In the genomic region with DNA sequence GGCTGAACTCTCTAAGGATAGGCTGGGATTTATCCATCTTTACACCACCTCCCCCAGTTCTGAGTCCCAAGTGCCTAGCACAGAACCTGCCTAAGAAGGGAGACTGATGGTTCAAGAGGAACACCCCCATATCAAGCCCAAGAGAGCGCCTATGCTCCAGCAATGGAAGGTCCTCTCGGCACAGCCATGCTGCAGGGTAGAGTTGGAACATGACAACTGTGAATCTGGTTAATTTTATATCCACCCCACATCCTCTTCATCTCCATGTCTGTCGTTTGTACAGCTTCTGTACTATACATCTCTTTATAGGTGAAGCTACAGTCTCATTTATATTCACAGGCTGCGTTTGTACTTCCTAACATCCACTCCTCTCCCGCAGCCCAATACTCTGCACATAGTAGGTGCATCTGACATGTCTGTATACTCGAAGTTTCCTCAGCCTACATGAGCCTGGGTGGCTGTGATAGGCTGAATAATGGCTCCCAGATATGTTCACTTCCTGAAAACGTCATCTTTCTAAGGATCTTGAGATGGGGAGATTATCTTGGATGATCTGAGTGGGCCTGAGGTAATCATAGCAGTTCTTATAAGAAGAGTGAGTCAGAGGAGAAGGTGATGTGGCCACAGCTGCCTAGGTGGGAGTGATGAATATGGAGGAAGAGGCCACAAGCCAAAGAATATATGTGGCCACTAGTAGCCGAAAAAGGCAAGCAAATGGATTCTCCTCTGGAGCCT, we compare ENCODE assay signal across 18 cellular contexts.
A peak's percentile ranks its signal among the peaks of the same experiment; 100 is the strongest.
DNase-seq lines count a peak whose midpoint lies in the region; ATAC-seq and TF ChIP-seq lines count a peak whose summit lies in the region.
"Had no signal": no experiment of that assay in that cellular context is flagged by ENCODE, and none has a peak within 500 bp of the region (broad histone marks: within the 10 kb centered on the region; RNA-seq: fewer than 3 reads in every experiment).

No MANE protein-coding gene starts in this region.

- no peak overlapping the region for H3K27ac ChIP-seq in CD8-positive, alpha-beta T cell (ENCODE audit: low read depth, low read length)
- no peak overlapping the region for H3K27ac ChIP-seq in esophagus muscularis mucosa (replicated peaks in 1 of 4)
- no peak overlapping the region for H3K27ac ChIP-seq in right atrium auricular region
- H3K27ac ChIP-seq: prostate gland had no signal

- TF ChIP-seq EP300 in esophagus muscularis mucosa (IDR thresholded peaks at IDR 0.05) = no peak

- H3K27ac Mint-ChIP-seq in CD8-positive, alpha-beta T cell = peak overlapping the region; percentile 88
- peak overlapping the region; percentile 97 for H3K27ac Mint-ChIP-seq in activated CD8-positive, alpha-beta T cell treated with anti-CD3 and anti-CD28 coated beads for 36 hours
- H3K27ac Mint-ChIP-seq: type B pancreatic cell had no signal

- no peaks in the 10 kb centered on the region for H3K36me3 ChIP-seq in CD8-positive, alpha-beta T cell (ENCODE audit: insufficient read depth, low read length)
- H3K36me3 ChIP-seq in esophagus muscularis mucosa (no peaks in the 10 kb centered on the region), right atrium auricular region (no peaks in the 10 kb centered on the region)
- H3K36me3 ChIP-seq: prostate gland had no signal

- no peak overlapping the region for H3K4me3 ChIP-seq in CD8-positive, alpha-beta T cell (ENCODE audit: low read depth, low read length)
- no peak overlapping the region for H3K4me3 ChIP-seq in esophagus muscularis mucosa
- no peak overlapping the region for H3K4me3 ChIP-seq in right atrium auricular region
- H3K4me3 ChIP-seq: prostate gland had no signal

- ATAC-seq in CD8-positive, alpha-beta T cell = no peak
- ATAC-seq in activated CD8-positive, alpha-beta T cell treated with anti-CD3 and anti-CD28 coated beads for 36 hours = peak; percentile 9
- ATAC-seq: Panc1 had no signal

- H3K27me3 ChIP-seq in CD8-positive, alpha-beta T cell (ENCODE audit: insufficient read depth, low read length) = no peaks in the 10 kb centered on the region
- H3K27me3 ChIP-seq in esophagus muscularis mucosa (no peaks in the 10 kb centered on the region), right atrium auricular region (no peaks in the 10 kb centered on the region)

- 89% methylated on average over 8 of the region's 8 CpGs for WGBS in esophagus muscularis mucosa

- CTCF ChIA-PET in CD8-positive, alpha-beta T cell (lab: Charles Lee) = interaction anchor here (0.6 to 1.5 kb wide), 4 partner anchors 12 to 122 kb away, joined by 3 to 6 read pairs (median 4); no protein-coding TSS in a partner anchor
- CTCF ChIA-PET in activated CD8-positive, alpha-beta T cell treated with anti-CD3 and anti-CD28 coated beads for 36 hours (lab: Charles Lee) = interaction anchor here (1.0 to 1.8 kb wide), 6 partner anchors 22 to 36 kb away, joined by 3 to 6 read pairs (median 5); no protein-coding TSS in a partner anchor

- no peak for TF ChIP-seq POLR2A in esophagus muscularis mucosa (IDR thresholded peaks at IDR 0.05; ENCODE audit: low read depth)

- no peaks in the 10 kb centered on the region for H3K27me3 Mint-ChIP-seq in CD8-positive, alpha-beta T cell (ENCODE audit: low read depth)
- no peaks in the 10 kb centered on the region for H3K27me3 Mint-ChIP-seq in activated CD8-positive, alpha-beta T cell treated with anti-CD3 and anti-CD28 coated beads for 36 hours
- H3K27me3 Mint-ChIP-seq: stimulated activated naive B cell treated with anti-CD40 and anti-IgM and Interleukin-4, amounts not matched to agents 10 μg/mL and 1 μg/mL and 100 μg/mL, for 72 hours had no signal

- no peak for TF ChIP-seq CTCF in CD8-positive, alpha-beta T cell (IDR thresholded peaks at IDR 0.05)
- no peak for TF ChIP-seq CTCF in activated CD8-positive, alpha-beta T cell treated with anti-CD3 and anti-CD28 coated beads for 36 hours (IDR thresholded peaks at IDR 0.05)
- TF ChIP-seq CTCF in esophagus muscularis mucosa (IDR thresholded peaks at IDR 0.05) (no peak), right atrium auricular region (IDR thresholded peaks at IDR 0.05) (no peak)

- H3K9me3 Mint-ChIP-seq in CD8-positive, alpha-beta T cell = no peaks in the 10 kb centered on the region
- peaks cover 13% of the 10 kb centered on the region for H3K9me3 Mint-ChIP-seq in activated CD8-positive, alpha-beta T cell treated with anti-CD3 and anti-CD28 coated beads for 36 hours
- H3K9me3 Mint-ChIP-seq: type B pancreatic cell had no signal

- peaks cover 25% of the 10 kb centered on the region for H3K4me1 ChIP-seq in CD8-positive, alpha-beta T cell (ENCODE audit: insufficient read depth, low read length)
- H3K4me1 ChIP-seq in esophagus muscularis mucosa (peaks cover 0 to 9% (median 0%) of the 10 kb centered on the region in 4 donors), right atrium auricular region (no peaks in the 10 kb centered on the region)
- H3K4me1 ChIP-seq: prostate gland had no signal

- H3K4me1 Mint-ChIP-seq in CD8-positive, alpha-beta T cell (ENCODE audit: low read depth) = peaks cover 28% of the 10 kb centered on the region
- H3K4me1 Mint-ChIP-seq in activated CD8-positive, alpha-beta T cell treated with anti-CD3 and anti-CD28 coated beads for 36 hours (ENCODE audit: low read depth) = peaks cover 61% of the 10 kb centered on the region

- no peaks in the 10 kb centered on the region for H3K36me3 Mint-ChIP-seq in CD8-positive, alpha-beta T cell
- H3K36me3 Mint-ChIP-seq in activated CD8-positive, alpha-beta T cell treated with anti-CD3 and anti-CD28 coated beads for 36 hours (ENCODE audit: low read depth) = peaks cover 16% of the 10 kb centered on the region
- H3K36me3 Mint-ChIP-seq: stimulated activated naive B cell treated with anti-CD40 and anti-IgM and Interleukin-4, amounts not matched to agents 10 μg/mL and 1 μg/mL and 100 μg/mL, for 72 hours; type B pancreatic cell had no signal

- H3K9me3 ChIP-seq in CD8-positive, alpha-beta T cell (ENCODE audit: low read length) = no peaks in the 10 kb centered on the region
- H3K9me3 ChIP-seq in esophagus muscularis mucosa = no peaks in the 10 kb centered on the region
- H3K9me3 ChIP-seq in right atrium auricular region = no peaks in the 10 kb centered on the region
- H3K9me3 ChIP-seq: prostate gland had no signal

- intact Hi-C loops in CD8-positive, alpha-beta T cell (cut with DNase I, micrococcal nuclease) = loop anchor here (1.0 to 10.0 kb wide), 4 partner anchors 36 to 219 kb away; partner anchors contain the start of gene TNFSF11 (in 2 of the 2)
- intact Hi-C loops in activated CD8-positive, alpha-beta T cell treated with anti-CD3 and anti-CD28 coated beads for 36 hours (cut with micrococcal nuclease) = loop anchor here (2.0 kb wide), 3 partner anchors 37 to 141 kb away; no protein-coding TSS in a partner anchor
- intact Hi-C loops in esophagus muscularis mucosa (cut with DNase I) = no loop called here

- H3K4me3 Mint-ChIP-seq in CD8-positive, alpha-beta T cell = peak overlapping the region; percentile 9
- H3K4me3 Mint-ChIP-seq in activated CD8-positive, alpha-beta T cell treated with anti-CD3 and anti-CD28 coated beads for 36 hours = peak overlapping the region; percentile 70
- H3K4me3 Mint-ChIP-seq: stimulated activated naive B cell treated with anti-CD40 and anti-IgM and Interleukin-4, amounts not matched to agents 10 μg/mL and 1 μg/mL and 100 μg/mL, for 72 hours; type B pancreatic cell had no signal

- peak; percentile 66 for DNase-seq in activated CD8-positive, alpha-beta memory T cell treated with anti-CD3 and anti-CD28 coated beads, Interleukin-2, amount 50 U/mL, for 48 hours
- no peak for DNase-seq in activated CD8-positive, alpha-beta memory T cell treated with anti-CD3 and anti-CD28 coated beads, Interleukin-2, amount 50 U/mL, for 4 hours
- no peak for DNase-seq in CD8-positive, alpha-beta T cell
- peak; percentile 59 for DNase-seq in activated CD8-positive, alpha-beta T cell treated with anti-CD3 and anti-CD28 coated beads for 36 hours
- DNase-seq in esophagus muscularis mucosa (ENCODE audit: extremely low spot score) (peak; percentile 45), right atrium auricular region (ENCODE audit: low spot score) (no peak), NCI-H1092 (lab: John Stamatoyannopoulos, UW) (no peak), NCI-H1417 treated with DMSO at 0.1 percent for 48 hours (lab: John Stamatoyannopoulos, UW) (no peak)
- DNase-seq: EL; foreskin fibroblast; kidney glomerular epithelial cell; NCI-H1694; NCI-H226; small intestine; stimulated activated naive B cell treated with anti-CD40 and anti-IgM and Interleukin-4, amounts not matched to agents 10 μg/mL and 1 μg/mL and 100 μg/mL, for 72 hours had no signal

- POLR2A ChIA-PET in CD8-positive, alpha-beta T cell (lab: Charles Lee) = interaction anchor here (0.5 to 1.4 kb wide), 2 partner anchors 15 to 83 kb away, joined by 3 read pairs; no protein-coding TSS in a partner anchor
- POLR2A ChIA-PET in activated CD8-positive, alpha-beta T cell treated with anti-CD3 and anti-CD28 coated beads for 36 hours (lab: Charles Lee) = interaction anchor here (0.7 to 2.5 kb wide), 16 partner anchors 14 to 780 kb away, joined by 3 to 19 read pairs (median 6); partner anchors contain the start of gene AKAP11

Comparison
In these comparisons a context has a peak if more than half of its experiments do, and no peak if none do; other contexts are left out.
1. DNase-seq: peak in activated CD8-positive, alpha-beta memory T cell treated with anti-CD3 and anti-CD28 coated beads, Interleukin-2, amount 50 U/mL, for 48 hours (single experiment), activated CD8-positive, alpha-beta T cell treated with anti-CD3 and anti-CD28 coated beads for 36 hours (single experiment) and esophagus muscularis mucosa (single experiment); none in activated CD8-positive, alpha-beta memory T cell treated with anti-CD3 and anti-CD28 coated beads, Interleukin-2, amount 50 U/mL, for 4 hours (single experiment), CD8-positive, alpha-beta T cell (0 of 7), right atrium auricular region (single experiment), NCI-H1092 (single experiment) and NCI-H1417 treated with DMSO at 0.1 percent for 48 hours (single experiment).